In the genomic region with DNA sequence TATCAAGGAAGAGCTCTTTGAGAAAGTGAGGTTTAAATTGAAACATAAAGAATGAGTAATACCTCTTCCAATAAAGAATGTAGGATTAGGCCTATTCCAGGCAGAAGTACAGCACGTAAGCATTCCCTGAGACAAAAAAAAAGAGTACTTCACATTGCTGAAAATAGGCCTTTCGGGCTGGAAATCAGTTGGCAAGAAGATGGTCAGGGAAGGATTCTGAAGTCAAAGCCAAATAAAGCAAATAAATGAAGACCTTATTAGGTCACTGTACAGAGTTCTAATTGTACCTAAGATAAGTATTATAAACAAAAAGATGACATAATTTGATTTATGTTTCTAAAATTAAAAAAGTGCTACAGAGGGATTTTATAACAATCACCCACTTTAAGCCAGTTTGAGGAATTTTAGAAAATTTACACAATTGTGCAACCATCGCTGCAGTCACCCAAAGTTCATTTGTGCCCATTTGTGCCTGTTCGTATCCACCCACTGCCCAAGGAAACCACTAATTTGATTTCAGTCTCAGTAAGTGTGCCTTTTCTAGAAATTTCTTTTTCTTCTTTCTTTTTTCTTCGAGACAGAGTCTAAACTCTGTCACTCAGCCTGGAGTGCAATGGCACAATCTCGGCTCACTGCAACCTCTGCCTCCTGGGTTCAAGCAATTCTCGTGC, we compare ENCODE assay signal across 16 cellular contexts.
"Had no signal": no experiment of that assay in that cellular context is flagged by ENCODE, and none has a peak within 500 bp of the region (broad histone marks: within the 10 kb centered on the region; RNA-seq: fewer than 3 reads in every experiment).

No MANE protein-coding gene starts in this region.

- H3K9me3 Mint-ChIP-seq: activated naive CD4-positive, alpha-beta T cell treated with anti-CD3 and anti-CD28 coated beads, Interleukin-2, amount 50 U/mL, for 24 hours had no signal

- FAIRE-seq: bronchial epithelial cell had no signal

- H3K4me3 Mint-ChIP-seq: activated naive CD4-positive, alpha-beta T cell treated with anti-CD3 and anti-CD28 coated beads, Interleukin-2, amount 50 U/mL, for 24 hours; naive B cell had no signal

- H3K27ac Mint-ChIP-seq: activated naive CD4-positive, alpha-beta T cell treated with anti-CD3 and anti-CD28 coated beads, Interleukin-2, amount 50 U/mL, for 24 hours; naive B cell had no signal

- H3K4me1 ChIP-seq: lower lobe of right lung, stomach, thyroid gland had no signal

- H3K27ac ChIP-seq: lower lobe of right lung, skin epidermis, stomach, thyroid gland, vagina had no signal

- H3K4me3 ChIP-seq: lower lobe of right lung, skin epidermis, stomach, thyroid gland, vagina had no signal

- H3K27me3 ChIP-seq: stomach, thyroid gland, vagina had no signal

- ATAC-seq: activated CD4-positive, CD25-positive, alpha-beta regulatory T cell treated with anti-CD3 and anti-CD28 coated beads, Interleukin-2, amount 50 U/mL, for 24 hours; lower lobe of right lung had no signal

- H3K4me1 Mint-ChIP-seq: activated naive CD4-positive, alpha-beta T cell treated with anti-CD3 and anti-CD28 coated beads, Interleukin-2, amount 50 U/mL, for 24 hours; naive B cell had no signal

- H3K36me3 ChIP-seq: lower lobe of right lung, stomach, thyroid gland, vagina had no signal

- H3K9me3 ChIP-seq: lower lobe of right lung, stomach, thyroid gland, vagina had no signal

- DNase-seq: activated effector memory CD4-positive, alpha-beta T cell treated with Interleukin-2 at 50 U/mL for 16 hours; activated T-cell treated with anti-CD3 and anti-CD28 coated beads, Interleukin-2, amount 50 U/mL, for 1 hour; amniotic stem cell; cortex of kidney; effector CD8-positive, alpha-beta T cell; lower lobe of right lung; naive B cell; retina; stomach; T-helper 2 cell; thyroid gland had no signal

- H3K36me3 Mint-ChIP-seq: activated naive CD4-positive, alpha-beta T cell treated with anti-CD3 and anti-CD28 coated beads, Interleukin-2, amount 50 U/mL, for 24 hours had no signal
